In the genomic region with DNA sequence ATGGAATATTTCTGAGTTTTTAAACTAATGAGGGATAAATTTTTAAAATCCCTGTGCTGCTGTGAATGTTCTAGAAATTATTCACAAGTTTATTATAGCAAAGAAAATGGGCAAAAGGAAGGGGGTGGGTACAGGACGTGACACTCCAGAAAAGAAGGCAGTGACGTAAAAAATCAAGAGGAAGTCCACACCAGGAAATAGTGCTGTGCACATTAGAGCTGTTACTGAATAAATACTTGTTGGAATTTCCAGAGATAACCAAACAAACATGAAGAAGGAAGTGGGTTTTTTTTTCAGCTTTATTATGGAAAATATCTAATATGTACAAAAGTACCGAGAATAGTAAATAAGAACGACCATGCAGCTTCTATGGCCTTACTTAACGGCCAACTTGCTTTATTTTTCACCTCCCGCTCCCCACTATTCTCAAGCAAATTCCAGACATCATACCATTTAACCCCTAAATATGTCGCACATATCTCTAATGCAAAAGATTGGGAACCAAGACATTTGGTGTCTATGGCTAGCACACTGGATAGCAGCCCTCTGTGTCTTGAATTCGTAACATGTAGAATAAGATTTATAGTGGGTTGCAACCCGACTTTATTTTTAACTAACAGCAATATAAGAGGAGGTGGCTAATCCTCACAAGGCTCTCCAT, we compare ENCODE assay signal across 8 cellular contexts. TPM values are rescaled to one million over a fixed set of nuclear protein-coding genes. Genes with fewer than 3 reads are reported as not detected.
DNase-seq lines count a peak whose midpoint lies in the region; ATAC-seq and TF ChIP-seq lines count a peak whose summit lies in the region.

No MANE protein-coding gene starts in this region.

- peaks cover 49% of the 10 kb centered on the region for H3K4me1 Mint-ChIP-seq in mesothelial cell of epicardium

- no peaks in the 10 kb centered on the region for H3K36me3 Mint-ChIP-seq in mesothelial cell of epicardium

- peak overlapping the region; percentile 88 for H3K4me3 Mint-ChIP-seq in mesothelial cell of epicardium

- peaks cover 0 to 23% (median 9%) of the 10 kb centered on the region in 11 experiments; a peak in 8 of 22 replicates for H3K36me3 ChIP-seq in BLaER1 treated with 17β-estradiol and CSF1 and Interleukin-3, amounts not matched to agents 10 nM and 100 nM
- H3K36me3 ChIP-seq in HUES6 (ENCODE audit: control insufficient read depth, insufficient read depth, low read length) (peaks cover 5% of the 10 kb centered on the region; the same call in 1 of the 2 replicates), SJSA1 (peaks cover 21% of the 10 kb centered on the region), urinary bladder (ENCODE audit: insufficient read depth) (no peaks in the 10 kb centered on the region)
- no peaks in the 10 kb centered on the region for H3K36me3 ChIP-seq in effector memory CD4-positive, alpha-beta T cell (ENCODE audit: control insufficient read depth, insufficient read depth, low read length)

- no peaks in the 10 kb centered on the region for H3K27me3 Mint-ChIP-seq in mesothelial cell of epicardium (ENCODE audit: low read depth)

- no peak for TF ChIP-seq CTCF in mesothelial cell of epicardium (IDR thresholded peaks at IDR 0.05; ENCODE audit: unreplicated experiment)

- H3K27me3 ChIP-seq in BLaER1 treated with 17β-estradiol and CSF1 and Interleukin-3, amounts not matched to agents 10 nM and 100 nM: no peaks in the 10 kb centered on the region
- H3K27me3 ChIP-seq in HUES6 (ENCODE audit: control insufficient read depth, insufficient read depth, low read length) (no peaks in the 10 kb centered on the region), SJSA1 (replicated peaks) (no peaks in the 10 kb centered on the region)
- H3K27me3 ChIP-seq in effector memory CD4-positive, alpha-beta T cell (replicated peaks; ENCODE audit: control insufficient read depth, insufficient read depth, low read length, poor library complexity, severe bottlenecking): no peaks in the 10 kb centered on the region

- peak overlapping the region; percentile 72 to 87 (median 80) for H3K4me2 ChIP-seq in BLaER1 treated with 17β-estradiol and CSF1 and Interleukin-3, amounts not matched to agents 10 nM and 100 nM

- H3K9me3 Mint-ChIP-seq in mesothelial cell of epicardium: no peaks in the 10 kb centered on the region

- H3K9me3 ChIP-seq in BLaER1 treated with 17β-estradiol and CSF1 and Interleukin-3, amounts not matched to agents 10 nM and 100 nM (replicated peaks in 1 of 11): no peaks in the 10 kb centered on the region
- H3K9me3 ChIP-seq in HUES6 (ENCODE audit: control insufficient read depth, insufficient read depth, low read depth, low read length) (no peaks in the 10 kb centered on the region), SJSA1 (replicated peaks) (no peaks in the 10 kb centered on the region)
- H3K9me3 ChIP-seq in effector memory CD4-positive, alpha-beta T cell (ENCODE audit: control insufficient read depth, low read length): no peaks in the 10 kb centered on the region

- peaks cover 31 to 44% (median 36%) of the 10 kb centered on the region in 10 experiments for H3K4me1 ChIP-seq in BLaER1 treated with 17β-estradiol and CSF1 and Interleukin-3, amounts not matched to agents 10 nM and 100 nM
- H3K4me1 ChIP-seq in HUES6 (ENCODE audit: control insufficient read depth, insufficient read depth, low read length) (peaks cover 43% of the 10 kb centered on the region), SJSA1 (replicated peaks) (peaks cover 38% of the 10 kb centered on the region), urinary bladder (ENCODE audit: insufficient read depth) (peaks cover 2% of the 10 kb centered on the region)
- H3K4me1 ChIP-seq in effector memory CD4-positive, alpha-beta T cell (ENCODE audit: control insufficient read depth, insufficient read depth, low read length, poor library complexity, severe bottlenecking): no peaks in the 10 kb centered on the region

- 5% methylated on average over 9 of the region's 9 CpGs for WGBS in urinary bladder

- H3K9ac ChIP-seq in BLaER1 treated with 17β-estradiol and CSF1 and Interleukin-3, amounts not matched to agents 10 nM and 100 nM: peak overlapping the region; percentile 89 to 96 (median 94)
- peak overlapping the region; percentile 18 for H3K9ac ChIP-seq in HUES6 (ENCODE audit: low read length)

- peak overlapping the region; percentile 70 to 86 (median 77) for H3K4me3 ChIP-seq in BLaER1 treated with 17β-estradiol and CSF1 and Interleukin-3, amounts not matched to agents 10 nM and 100 nM
- H3K4me3 ChIP-seq in HUES6 (ENCODE audit: low read depth, low read length) (peak overlapping the region; percentile 91), SJSA1 (peak overlapping the region; percentile 66), urinary bladder (ENCODE audit: low read depth, low read length) (peak overlapping the region; percentile 68)
- H3K4me3 ChIP-seq in effector memory CD4-positive, alpha-beta T cell (ENCODE audit: insufficient read depth, low read depth, low read length, poor library complexity, severe bottlenecking): peak overlapping the region; percentile 70

- DNase-seq in SJSA1 (ENCODE audit: low read depth in 1 of 2, low spot score in 2 of 2) (peak in 1 of 2 experiments; percentile 79), mesothelial cell of epicardium (ENCODE audit: low spot score in 2 of 2, unreplicated experiment in 2 of 2) (no peak), NCI-H187 treated with DMSO at 0.1 percent for 48 hours (lab: John Stamatoyannopoulos, UW) (no peak)
- DNase-seq in effector memory CD4-positive, alpha-beta T cell: no peak

- H3K27ac Mint-ChIP-seq in mesothelial cell of epicardium: peak overlapping the region; percentile 93

- peak; percentile 10 for ATAC-seq in GM19035 (IDR thresholded peaks at IDR 0.05; ENCODE audit: unreplicated experiment)

- H4K20me1 ChIP-seq in BLaER1 treated with 17β-estradiol and CSF1 and Interleukin-3, amounts not matched to agents 10 nM and 100 nM: peaks cover 28 to 39% (median 34%) of the 10 kb centered on the region in 11 experiments

- peak overlapping the region; percentile 88 to 96 (median 94) for H3K27ac ChIP-seq in BLaER1 treated with 17β-estradiol and CSF1 and Interleukin-3, amounts not matched to agents 10 nM and 100 nM
- no peak overlapping the region for H3K27ac ChIP-seq in HUES6 (ENCODE audit: low read depth, low read length)
- H3K27ac ChIP-seq in SJSA1: peak overlapping the region; percentile 79
- H3K27ac ChIP-seq in effector memory CD4-positive, alpha-beta T cell (ENCODE audit: insufficient read depth, low read length, poor library complexity, severe bottlenecking): peak overlapping the region; percentile 88
- peak overlapping the region; percentile 89 for H3K27ac ChIP-seq in urinary bladder (ENCODE audit: low read depth)

RNA-seq across cellular contexts. Expression of a gene that starts 0.6 kb away (rescaled TPM):
- total RNA-seq in SJSA1 (2014; rRNA removed; shearing (Covaris generic)): 160 and 229 TPM in 2 replicates
- total RNA-seq in mesothelial cell of epicardium (99.9 to 114 TPM (median 106 TPM) in 3 replicates), urinary bladder (116 TPM)
- 143 TPM for polyA plus RNA-seq in urinary bladder

RNA-seq across cellular contexts. Expression of a gene that starts 34.7 kb away (rescaled TPM):
- 30.7 and 38.8 TPM in 2 replicates for total RNA-seq in SJSA1 (2014; rRNA removed; shearing (Covaris generic))
- 47.6 to 50.7 TPM (median 49.7 TPM) in 3 replicates for total RNA-seq in mesothelial cell of epicardium
- 65.9 TPM for total RNA-seq in urinary bladder
- 12.5 TPM for polyA plus RNA-seq in urinary bladder
